Comparison of ENCODE assay signal across 8 cellular contexts in genomic region chr1:110338200-110339039, GRCh38. TPM values are rescaled to one million over a fixed set of nuclear protein-coding genes. Genes with fewer than 3 reads are reported as not detected.
DNase-seq lines count a peak whose midpoint lies in the region; ATAC-seq and TF ChIP-seq lines count a peak whose summit lies in the region.

No MANE protein-coding gene starts in this region.

- H3K36me3 ChIP-seq in BJ (ENCODE audit: control insufficient read depth, insufficient read depth, low read length) (peaks cover 6% of the 10 kb centered on the region; the same call in 1 of the 2 replicates), right lobe of liver (peaks cover 0 to 10% (median 3%) of the 10 kb centered on the region in 4 donors)

- WGBS in right lobe of liver (ENCODE audit: insufficient coverage, low coverage, low lambda C conversion rate, missing lambda C conversion rate), result under 1% methylated on average over 41 of the region's 80 CpGs

- H3K27me3 ChIP-seq in BJ (ENCODE audit: control insufficient read depth, insufficient read depth, low read length) (no peaks in the 10 kb centered on the region), right lobe of liver (no peaks in the 10 kb centered on the region)

- peaks cover 0 to 52% (median 13%) of the 10 kb centered on the region in 4 donors for H3K4me1 ChIP-seq in right lobe of liver

- no peak overlapping the region for H3K4me3 Mint-ChIP-seq in activated CD4-positive, alpha-beta T cell treated with anti-CD3 and anti-CD28 coated beads, Interleukin-2, amount 10 ng/mL, durations not matched to agents 24 days and 14 days

- intact Hi-C loops in activated CD4-positive, alpha-beta T cell treated with anti-CD3 and anti-CD28 coated beads, Interleukin-2, amount 10 ng/mL, durations not matched to agents 24 days and 14 days (cut with micrococcal nuclease), result loop anchor here (1.0 to 10.0 kb wide), 10 partner anchors 32 to 911 kb away; partner anchors contain the start of genes KCNA3, LAMTOR5, PSMA5 and STRIP1
- intact Hi-C loops in right lobe of liver (cut with DNase I), result loop anchor here in 1 of 2 donors (5.0 kb wide), 1 partner anchor 69 kb away; the partner anchor contains the start of gene LAMTOR5

- H3K4me1 Mint-ChIP-seq in activated CD4-positive, alpha-beta T cell treated with anti-CD3 and anti-CD28 coated beads, Interleukin-2, amount 10 ng/mL, durations not matched to agents 24 days and 14 days, result peaks cover 55% of the 10 kb centered on the region

- peak overlapping the region; percentile 95 to 99 (median 98) for H3K27ac ChIP-seq in right lobe of liver

- peak; percentile 79 for TF ChIP-seq POLR2A in right lobe of liver (IDR thresholded peaks at IDR 0.05)

- H3K27ac Mint-ChIP-seq in activated CD4-positive, alpha-beta T cell treated with anti-CD3 and anti-CD28 coated beads, Interleukin-2, amount 10 ng/mL, durations not matched to agents 24 days and 14 days, result no peak overlapping the region

- POLR2A ChIA-PET in BJ (lab: Charles Lee), result interaction anchor here (0.5 to 1.2 kb wide), 4 partner anchors 11 to 165 kb away, joined by 3 to 21 read pairs (median 4); partner anchors contain the start of gene KCNC4

- no peak for DNase-seq in BJ (ENCODE audit: low read depth)
- peak; percentile 100 for DNase-seq in NCI-H524 treated with DMSO at 0.1 percent for 48 hours (lab: John Stamatoyannopoulos, UW)
- peak; percentile 98 for DNase-seq in activated CD4-positive, alpha-beta T cell treated with anti-CD3 and anti-CD28 coated beads, Interleukin-2, amount 10 ng/mL, durations not matched to agents 24 days and 14 days
- DNase-seq in cortex of kidney (lab: John Stamatoyannopoulos, UW), result peak; percentile 66
- DNase-seq in right lobe of liver, result peak; percentile 95 to 97 (median 97)
- peak; percentile 87 to 94 for DNase-seq in stimulated activated CD4-positive, alpha-beta T cell treated with anti-CD3 and anti-CD28 coated beads, Interleukin-4, amount 100 ng/mL, for 4 hours

- ATAC-seq in GM19328 (IDR thresholded peaks at IDR 0.05; ENCODE audit: unreplicated experiment), result peak; percentile 64
- peak; percentile 69 for ATAC-seq in HG03460 (IDR thresholded peaks at IDR 0.05; ENCODE audit: unreplicated experiment)
- peak; percentile 73 to 86 (median 80) for ATAC-seq in right lobe of liver

- TF ChIP-seq CTCF in BJ (IDR thresholded peaks at IDR 0.05; ENCODE audit: insufficient read depth, low read depth, low read length) (peak; percentile 59), right lobe of liver (IDR thresholded peaks at IDR 0.05) (peak; percentile 52 to 77 (median 56))

- H3K4me3 ChIP-seq in BJ (ENCODE audit: low read depth, low read length), result peak overlapping the region; percentile 70
- H3K4me3 ChIP-seq in right lobe of liver, result peak overlapping the region; percentile 61 to 96 (median 96)

- H3K9me3 ChIP-seq in right lobe of liver, result no peaks in the 10 kb centered on the region

- CTCF ChIA-PET in BJ (lab: Yijun Ruan, JAX), result interaction anchor here (0.7 to 9.6 kb wide), 26 partner anchors 9 to 283 kb away, joined by 3 to 77 read pairs (median 5); partner anchors contain the start of gene KCNC4

- H3K36me3 Mint-ChIP-seq in activated CD4-positive, alpha-beta T cell treated with anti-CD3 and anti-CD28 coated beads, Interleukin-2, amount 10 ng/mL, durations not matched to agents 24 days and 14 days (ENCODE audit: low read depth), result peaks cover 38% of the 10 kb centered on the region

- no peaks in the 10 kb centered on the region for H3K27me3 Mint-ChIP-seq in activated CD4-positive, alpha-beta T cell treated with anti-CD3 and anti-CD28 coated beads, Interleukin-2, amount 10 ng/mL, durations not matched to agents 24 days and 14 days

- no peaks in the 10 kb centered on the region for H3K9me3 Mint-ChIP-seq in activated CD4-positive, alpha-beta T cell treated with anti-CD3 and anti-CD28 coated beads, Interleukin-2, amount 10 ng/mL, durations not matched to agents 24 days and 14 days

RNA-seq across cellular contexts. Expression of gene RBM15, which starts 0.8 kb away (rescaled TPM):
- polyA plus RNA-seq in BJ (2011; rRNA removed), result 9.7 and 10.2 TPM in 2 replicates
- 37.2 and 56.9 TPM in 2 replicates for polyA minus RNA-seq in BJ (2011; rRNA and poly(A)+ RNA removed)
- total RNA-seq in activated CD4-positive, alpha-beta T cell treated with anti-CD3 and anti-CD28 coated beads, Interleukin-2, amount 10 ng/mL, durations not matched to agents 24 days and 14 days, result 55.6 and 57.1 TPM in 2 replicates
- 10 to 100 TPM in 5 of 6 experiments, 1 to 10 TPM in 1; 8.9 to 15.1 (median 12.2) TPM for total RNA-seq in right lobe of liver

RNA-seq across cellular contexts. Expression of gene SLC16A4, which starts 52.4 kb away (rescaled TPM):
- polyA plus RNA-seq in BJ (2011; rRNA removed), result 20.8 and 49.4 TPM in 2 replicates
- polyA minus RNA-seq in BJ (2011; rRNA and poly(A)+ RNA removed), result 23.9 and 26.9 TPM in 2 replicates
- total RNA-seq in activated CD4-positive, alpha-beta T cell treated with anti-CD3 and anti-CD28 coated beads, Interleukin-2, amount 10 ng/mL, durations not matched to agents 24 days and 14 days, result 0.43 and 0.44 TPM in 2 replicates
- 1 to 10 TPM in 5 of 6 experiments, under 1 TPM in 1; 0.49 to 4.0 (median 3.4) TPM for total RNA-seq in right lobe of liver
